Comparison of ENCODE assay signal across 8 cellular contexts in the genomic region with DNA sequence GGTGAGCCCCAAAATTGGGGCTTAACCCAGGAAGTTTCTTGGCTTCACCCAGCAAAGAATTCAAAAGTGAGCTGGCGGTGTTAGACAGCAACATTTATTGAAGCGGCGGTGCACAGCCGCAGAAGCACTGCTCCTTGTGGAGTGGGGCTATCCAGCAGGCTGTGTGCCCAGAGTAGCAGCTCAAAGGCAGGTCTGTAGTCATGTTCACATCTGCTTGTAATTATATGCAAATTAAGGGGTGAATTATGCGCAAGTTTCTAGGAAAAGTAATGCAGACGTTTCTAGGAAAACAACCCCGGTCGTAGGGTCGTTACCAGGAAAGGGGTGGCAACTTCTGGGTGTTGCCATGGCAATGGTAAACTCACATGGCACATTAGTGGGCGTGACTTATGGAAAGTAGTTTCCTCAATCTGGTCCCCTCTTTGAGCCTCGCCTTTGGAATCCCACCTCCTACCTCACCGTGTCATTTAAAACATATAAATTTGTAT.
DNase-seq lines count a peak whose midpoint lies in the region; ATAC-seq lines count a peak whose summit lies in the region.

No MANE protein-coding gene starts in this region.

- peaks cover 2% of the 10 kb centered on the region for H3K27me3 Mint-ChIP-seq in memory B cell

- H3K27me3 ChIP-seq in duodenal mucosa (ENCODE audit: control insufficient read depth in 1 of 2, insufficient read depth in 2 of 2, low read length in 2 of 2), result no peaks in the 10 kb centered on the region

- H3K9me3 ChIP-seq in duodenal mucosa (ENCODE audit: control insufficient read depth in 1 of 2, low read length in 2 of 2), result no peaks in the 10 kb centered on the region

- ATAC-seq in GM19372 (IDR thresholded peaks at IDR 0.05; ENCODE audit: low read depth, unreplicated experiment) (peak; percentile 75), memory B cell (ENCODE audit: low read depth) (peak; percentile 78), HG03045 (IDR thresholded peaks at IDR 0.05; ENCODE audit: unreplicated experiment) (no peak)

- H3K4me1 ChIP-seq in duodenal mucosa (ENCODE audit: control insufficient read depth in 1 of 2, insufficient read depth in 2 of 2, low read length in 2 of 2), result peaks cover 4 to 11% of the 10 kb centered on the region in 2 donors

- no peak overlapping the region for H3K27ac ChIP-seq in duodenal mucosa (ENCODE audit: low read depth, low read length)

- H3K27ac Mint-ChIP-seq in memory B cell, result peak overlapping the region; percentile 50

- H3K36me3 ChIP-seq in duodenal mucosa (ENCODE audit: control insufficient read depth in 1 of 2, insufficient read depth in 2 of 2, low read length in 2 of 2), result no peaks in the 10 kb centered on the region

- H3K9me3 Mint-ChIP-seq in memory B cell, result no peaks in the 10 kb centered on the region

- H3K36me3 Mint-ChIP-seq in memory B cell, result no peaks in the 10 kb centered on the region

- peaks cover 3% of the 10 kb centered on the region for H3K4me1 Mint-ChIP-seq in memory B cell

- peak; percentile 92 for DNase-seq in MV-4-11 (lab: John Stamatoyannopoulos, UW)
- peak; percentile 68 to 74 for DNase-seq in activated CD4-positive, alpha-beta T cell treated with anti-CD3 and anti-CD28 coated beads, Interleukin-2, amount 50 U/mL, for 4 hours
- DNase-seq in memory B cell (ENCODE audit: low spot score in 2 of 2), result peak in 1 of 2 donors; percentile 16
- DNase-seq in stimulated activated CD8-positive, alpha-beta memory T cell treated with anti-CD3 and anti-CD28 coated beads, Interleukin-15, amount 100 ng/mL, for 1 hour (ENCODE audit: low read depth), result peak; percentile 52
- DNase-seq in NCI-H510A treated with DMSO at 0.1 percent for 48 hours (lab: John Stamatoyannopoulos, UW), result no peak

- H3K4me3 ChIP-seq in duodenal mucosa (ENCODE audit: low read depth in 1 of 2, low read length in 2 of 2), result peak overlapping the region; percentile 41 to 57

- no peak overlapping the region for H3K9ac ChIP-seq in duodenal mucosa (ENCODE audit: low read depth in 1 of 2, low read length in 2 of 2)

- peak overlapping the region; percentile 68 for H3K4me3 Mint-ChIP-seq in memory B cell
